13 cellular contexts compared by ENCODE assay signal in the genomic region with DNA sequence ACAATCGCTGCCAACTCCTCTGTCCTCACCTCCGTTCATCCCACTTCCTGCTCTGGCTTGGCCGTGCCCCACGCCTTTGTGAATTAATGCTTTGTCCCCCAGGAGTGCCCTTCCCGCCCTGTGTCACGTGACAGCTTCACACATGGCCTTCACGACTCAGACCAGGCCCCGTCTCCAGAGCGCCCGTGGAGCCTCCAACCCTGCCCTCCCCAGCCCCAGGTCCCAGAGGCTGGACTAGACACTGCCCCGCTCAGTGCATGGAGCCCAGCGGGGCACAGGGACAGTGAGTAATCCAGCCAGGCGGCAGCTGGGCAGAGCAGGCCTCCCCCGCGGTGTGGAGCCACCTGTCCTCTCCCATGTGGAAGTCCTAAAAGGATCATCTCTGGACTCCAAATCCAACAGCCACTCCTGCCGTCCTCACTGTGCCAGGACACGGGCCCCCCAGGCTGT. TPM values are rescaled to one million over a fixed set of nuclear protein-coding genes. Genes with fewer than 3 reads are reported as not detected.
"Had no signal": no experiment of that assay in that cellular context is flagged by ENCODE, and none has a peak within 500 bp of the region (broad histone marks: within the 10 kb centered on the region; RNA-seq: fewer than 3 reads in every experiment).

No MANE protein-coding gene starts in this region.

- ATAC-seq: activated naive CD8-positive, alpha-beta T cell treated with anti-CD3 and anti-CD28 coated beads, Interleukin-2, amount 50 U/mL, for 24 hours; left colon had no signal

- H3K27me3 ChIP-seq: ascending aorta, testis had no signal

- H3K27ac ChIP-seq: ascending aorta, esophagus squamous epithelium, testis had no signal

- H3K9me3 ChIP-seq: ascending aorta, esophagus squamous epithelium, testis had no signal

- H3K4me3 ChIP-seq: ascending aorta, esophagus squamous epithelium, testis had no signal

- FAIRE-seq: colon had no signal

- H3K4me1 ChIP-seq: esophagus squamous epithelium, testis had no signal

- H3K36me3 ChIP-seq: ascending aorta, esophagus squamous epithelium had no signal

- DNase-seq: activated B cell treated with CpG ODN at 0.5 μM for 24 hours; activated CD4-positive, alpha-beta T cell treated with anti-CD3 and anti-CD28 coated beads, Interleukin-2, amount 10 ng/mL, durations not matched to agents 7 days and 5 days; activated CD8-positive, alpha-beta memory T cell treated with anti-CD3 and anti-CD28 coated beads for 24 hours; activated naive CD4-positive, alpha-beta T cell treated with Interleukin-2 at 50 U/mL for 16 hours; activated naive CD8-positive, alpha-beta T cell treated with anti-CD3 and anti-CD28 coated beads, Interleukin-2, amount 50 U/mL, for 24 hours; esophagus squamous epithelium; foreskin fibroblast; left colon; stimulated activated CD4-positive, alpha-beta T cell treated with anti-CD3 and anti-CD28 coated beads, Interleukin-4, amount 100 ng/mL, for 1 hour; stimulated activated CD8-positive, alpha-beta memory T cell treated with anti-CD3 and anti-CD28 coated beads, Interleukin-4, amount 100 ng/mL, for 48 hours; testis had no signal

RNA-seq across cellular contexts. Expression of gene ADRA2C, which starts 7.4 kb away (rescaled TPM):
- total RNA-seq: activated B cell treated with CpG ODN at 0.5 μM for 24 hours; activated CD4-positive, alpha-beta T cell treated with anti-CD3 and anti-CD28 coated beads, Interleukin-2, amount 10 ng/mL, durations not matched to agents 7 days and 5 days had no signal
